22 cellular contexts compared by ENCODE assay signal in genomic region chr1:239725371-239725770, GRCh38.
"Had no signal": no experiment of that assay in that cellular context is flagged by ENCODE, and none has a peak within 500 bp of the region (broad histone marks: within the 10 kb centered on the region; RNA-seq: fewer than 3 reads in every experiment).

No MANE protein-coding gene starts in this region.

- H3K27ac ChIP-seq: PC-9, Peyer's patch, SJCRH30 had no signal

- H3K4me1 ChIP-seq: Peyer's patch had no signal

- H3K27me3 ChIP-seq: Peyer's patch, SJCRH30 had no signal

- DNase-seq: IMR-90; Karpas-422; KG1; MM.1S; NCI-H1092 treated with DMSO at 0.1 percent for 48 hours; NCI-H1694; NCI-H187 treated with DMSO at 0.1 percent for 48 hours; NCI-H2029 treated with DMSO at 0.1 percent for 48 hours; NCI-H2171 treated with DMSO at 0.1 percent for 48 hours; NCI-H345; NCI-H446 treated with DMSO at 0.1 percent for 48 hours; NCI-H510A treated with DMSO at 0.1 percent for 48 hours; NCI-H526 treated with DMSO at 0.1 percent for 48 hours; NCI-H748 treated with DMSO at 0.1 percent for 48 hours; NK-92 treated with Interleukin-12 subunit alpha and Interleukin-12 subunit beta, amount 100 ng/mL, for 24 hours; PC-9; Peyer's patch; SHP77 treated with DMSO at 0.1 percent for 48 hours; SJCRH30 had no signal

- H3K4me2 ChIP-seq: PC-9 had no signal

- H2AFZ ChIP-seq: PC-9 had no signal

- H3K36me3 ChIP-seq: Peyer's patch, SJCRH30 had no signal

- H3K4me3 ChIP-seq: PC-9, Peyer's patch, SJCRH30 had no signal

- H3K9me3 ChIP-seq: Peyer's patch, SJCRH30 had no signal

- ATAC-seq: HepG2, Right ventricle myocardium inferior, SK-N-SH treated with all-trans-retinoic acid at 6 μM for 48 hours had no signal
